ENCODE assay signal across 8 cellular contexts in the genomic region with DNA sequence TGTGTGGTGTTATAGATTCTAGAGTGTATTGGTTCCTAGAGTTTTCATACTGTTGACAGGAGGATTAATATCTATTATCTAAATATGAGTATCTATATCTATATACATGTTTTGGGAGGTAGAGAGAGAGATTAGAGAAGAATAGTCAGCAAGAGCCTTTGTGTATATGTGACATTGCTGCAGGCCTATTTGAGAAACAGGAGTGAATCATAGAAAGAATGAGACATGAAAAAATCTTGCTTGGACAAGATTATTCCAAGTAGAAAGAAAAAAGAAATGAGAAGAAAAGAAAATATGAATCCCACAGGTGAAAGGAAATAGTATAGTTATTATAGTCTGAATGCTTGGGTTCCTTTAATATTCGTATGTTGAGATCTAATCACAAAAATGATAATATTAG.
"Had no signal": no experiment of that assay in that cellular context is flagged by ENCODE, and none has a peak within 500 bp of the region (broad histone marks: within the 10 kb centered on the region; RNA-seq: fewer than 3 reads in every experiment).

No MANE protein-coding gene starts in this region.

- FAIRE-seq: H1, H54, HepG2 had no signal

- H3K4me2 ChIP-seq: GM23338 had no signal

- H3K4me1 Mint-ChIP-seq: GM23338, H9 had no signal

- H2AFZ ChIP-seq: GM23338 had no signal

- H3K4me3 Mint-ChIP-seq: GM23338, H9, IgD-negative memory B cell had no signal

- ATAC-seq: GM23338, HepG2 had no signal

- DNase-seq: H9, HCEC 1CT, KBM-7 had no signal

- H3K27me3 Mint-ChIP-seq: IgD-negative memory B cell had no signal

- H3K36me3 Mint-ChIP-seq: IgD-negative memory B cell had no signal

- H3K4me3 ChIP-seq: GM23338 had no signal

- H3K27ac Mint-ChIP-seq: GM23338, H9, IgD-negative memory B cell had no signal
